ENCODE assay signal across 17 cellular contexts in genomic region chr13:51437550-51438127, GRCh38. TPM values are rescaled to one million over a fixed set of nuclear protein-coding genes. Genes with fewer than 3 reads are reported as not detected.
DNase-seq lines count a peak whose midpoint lies in the region; ATAC-seq and TF ChIP-seq lines count a peak whose summit lies in the region.
"Had no signal": no experiment of that assay in that cellular context is flagged by ENCODE, and none has a peak within 500 bp of the region (broad histone marks: within the 10 kb centered on the region; RNA-seq: fewer than 3 reads in every experiment).

No MANE protein-coding gene starts in this region.

- H3K9me3 ChIP-seq in Karpas-422 (ENCODE audit: low read length): no peaks in the 10 kb centered on the region
- no peaks in the 10 kb centered on the region for H3K9me3 ChIP-seq in endodermal cell (ENCODE audit: control insufficient read depth, low read length)
- no peaks in the 10 kb centered on the region for H3K9me3 ChIP-seq in psoas muscle
- no peaks in the 10 kb centered on the region for H3K9me3 ChIP-seq in thyroid gland

- no peak overlapping the region for H3K4me3 ChIP-seq in Karpas-422 (ENCODE audit: low read length)
- no peak overlapping the region for H3K4me3 ChIP-seq in endodermal cell (ENCODE audit: low read length)
- H3K4me3 ChIP-seq in psoas muscle: no peak overlapping the region
- no peak overlapping the region for H3K4me3 ChIP-seq in thyroid gland (replicated peaks in 1 of 3)
- H3K4me3 ChIP-seq: GM23338 had no signal

- H3K4me3 Mint-ChIP-seq in endodermal cell: no peak overlapping the region
- H3K4me3 Mint-ChIP-seq: GM23338 had no signal

- no peak overlapping the region for H3K4me2 ChIP-seq in Karpas-422 (ENCODE audit: low read depth, low read length, poor library complexity, severe bottlenecking)
- H3K4me2 ChIP-seq: GM23338 had no signal

- WGBS in endodermal cell (ENCODE audit: insufficient coverage in 1 of 2, insufficient read length in 1 of 2), 2 experiments: 85 to 91% methylated on average over 2 to 3 of the region's 4 CpGs
- 50 to 58% (median 51%) methylated on average over 4 of the region's 4 CpGs for WGBS in psoas muscle, 3 donors
- 87 to 89% methylated on average over 4 of the region's 4 CpGs for WGBS in thyroid gland, 2 donors

- H3K27ac ChIP-seq in Karpas-422 (ENCODE audit: low read length) (peak overlapping the region; percentile 52; the same call in 1 of the 2 replicates), endodermal cell (ENCODE audit: low read depth, low read length) (no peak overlapping the region), psoas muscle (peak overlapping the region; percentile 17), thyroid gland (no peak overlapping the region)
- H3K27ac ChIP-seq: 22Rv1, C4-2B had no signal

- ATAC-seq in psoas muscle: peak; percentile 72 to 93 (median 82)
- ATAC-seq in GM18868 (IDR thresholded peaks at IDR 0.05; ENCODE audit: unreplicated experiment): no peak
- ATAC-seq: GM23338, HCT116 had no signal

- intact Hi-C loops in psoas muscle (cut with DNase I): loop anchor here in 1 of 2 donors (10.0 kb wide), 1 partner anchor 357 kb away; no protein-coding TSS in a partner anchor
- intact Hi-C loops in thyroid gland (cut with DNase I): no loop called here

- H3K9ac ChIP-seq in Karpas-422 (ENCODE audit: low read length) (no peak overlapping the region), endodermal cell (ENCODE audit: extremely low read depth, low read length, poor library complexity, severe bottlenecking) (no peak overlapping the region)

- no peaks in the 10 kb centered on the region for H3K9me2 ChIP-seq in Karpas-422 (replicated peaks; ENCODE audit: insufficient read depth, low read length)

- H4K20me1 ChIP-seq in Karpas-422 (ENCODE audit: insufficient read depth, low read depth, low read length): no peaks in the 10 kb centered on the region

- DNase-seq in DMS 273 (lab: John Stamatoyannopoulos, UW; ENCODE audit: unreplicated experiment) (peak; percentile 26), DMS 273 treated with DMSO at 0.1 percent for 48 hours (lab: John Stamatoyannopoulos, UW) (no peak), Karpas-422 (no peak), endodermal cell (no peak), psoas muscle (peak in 1 of 2 donors; percentile 43), DMS53 treated with DMSO at 0.1 percent for 48 hours (lab: John Stamatoyannopoulos, UW; ENCODE audit: unreplicated experiment) (no peak), thyroid gland (no peak)
- DNase-seq: AML-193, GDM1, NCI-H1105, NCI-H1694, NCI-H2227 treated with DMSO at 0.1 percent for 48 hours had no signal

- peaks cover 7% of the 10 kb centered on the region for H3K4me1 Mint-ChIP-seq in endodermal cell

- peak overlapping the region; percentile 18 for H3K27ac Mint-ChIP-seq in endodermal cell
- H3K27ac Mint-ChIP-seq: GM23338 had no signal

- H3K27me3 ChIP-seq in Karpas-422 (ENCODE audit: low read length) (no peaks in the 10 kb centered on the region), endodermal cell (ENCODE audit: control insufficient read depth, insufficient read depth, low read length, poor library complexity, severe bottlenecking) (no peaks in the 10 kb centered on the region), psoas muscle (ENCODE audit: insufficient read depth in 3 of 3, low read length in 2 of 3) (no peaks in the 10 kb centered on the region), thyroid gland (no peaks in the 10 kb centered on the region)

- H3K79me2 ChIP-seq in Karpas-422 (ENCODE audit: low read length): peaks cover 66% of the 10 kb centered on the region

- H3K27me3 Mint-ChIP-seq in endodermal cell (ENCODE audit: insufficient read depth): no peaks in the 10 kb centered on the region

- H2AFZ ChIP-seq in Karpas-422 (ENCODE audit: low read length): no peak overlapping the region
- H2AFZ ChIP-seq: GM23338 had no signal

- no peak for TF ChIP-seq CTCF in endodermal cell (conservative IDR thresholded peaks at IDR 0.05)
- no peak for TF ChIP-seq CTCF in psoas muscle (IDR thresholded peaks at IDR 0.05)
- TF ChIP-seq CTCF in thyroid gland (IDR thresholded peaks at IDR 0.05): no peak

- H3K9me3 Mint-ChIP-seq in endodermal cell: no peaks in the 10 kb centered on the region
- H3K9me3 Mint-ChIP-seq: GM23338 had no signal

- H3K4me1 ChIP-seq in Karpas-422 (ENCODE audit: low read length): peaks cover 38% of the 10 kb centered on the region
- no peaks in the 10 kb centered on the region for H3K4me1 ChIP-seq in endodermal cell (ENCODE audit: control insufficient read depth, insufficient read depth, low read length)
- H3K4me1 ChIP-seq in psoas muscle: peaks cover 6% of the 10 kb centered on the region
- no peaks in the 10 kb centered on the region for H3K4me1 ChIP-seq in thyroid gland

- TF ChIP-seq POLR2A in thyroid gland (IDR thresholded peaks at IDR 0.05): no peak

- peaks cover 28% of the 10 kb centered on the region for H3K36me3 ChIP-seq in Karpas-422 (ENCODE audit: insufficient read depth, low read length)
- peaks cover 69% of the 10 kb centered on the region for H3K36me3 ChIP-seq in endodermal cell (ENCODE audit: control insufficient read depth, insufficient read depth, low read length)
- H3K36me3 ChIP-seq in psoas muscle (ENCODE audit: insufficient read depth in 1 of 2, low read depth in 1 of 2): no peaks in the 10 kb centered on the region
- H3K36me3 ChIP-seq in thyroid gland: no peaks in the 10 kb centered on the region

- peaks cover 14% of the 10 kb centered on the region for H3K36me3 Mint-ChIP-seq in endodermal cell (ENCODE audit: low read depth)

RNA-seq across cellular contexts. Expression of gene INTS6, which starts 15.2 kb away (rescaled TPM):
- 61.0 and 86.2 TPM in 2 replicates for total RNA-seq in Karpas-422 (2014; rRNA removed; shearing (Covaris generic); ENCODE audit: low replicate concordance)
- 10 to 100 TPM; 42.4 to 62.1 TPM for total RNA-seq in endodermal cell
- 24.9 TPM for polyA plus RNA-seq in endodermal cell (2013, experiment 1 of 2)
- 22.4 TPM for polyA plus RNA-seq in endodermal cell (2013, experiment 2 of 2)
- 10 to 100 TPM; 14.4 to 19.2 (median 17.6) TPM for total RNA-seq in psoas muscle
- 10 to 100 TPM in 1 of 3 donors, 1 to 10 TPM in 2; 6.4 to 11.2 (median 8.8) TPM for polyA plus RNA-seq in psoas muscle
- total RNA-seq in thyroid gland: 10 to 100 TPM; 42.1 to 53.7 (median 45.4) TPM

Comparison
In these comparisons a context has a peak if more than half of its experiments do, and no peak if none do; other contexts are left out.
1. H3K27ac ChIP-seq: peak in Karpas-422 (single experiment) and psoas muscle (single experiment); none in endodermal cell (single experiment) and thyroid gland (0 of 3).